Comparison of ENCODE assay signal across 4 cellular contexts in the genomic region with DNA sequence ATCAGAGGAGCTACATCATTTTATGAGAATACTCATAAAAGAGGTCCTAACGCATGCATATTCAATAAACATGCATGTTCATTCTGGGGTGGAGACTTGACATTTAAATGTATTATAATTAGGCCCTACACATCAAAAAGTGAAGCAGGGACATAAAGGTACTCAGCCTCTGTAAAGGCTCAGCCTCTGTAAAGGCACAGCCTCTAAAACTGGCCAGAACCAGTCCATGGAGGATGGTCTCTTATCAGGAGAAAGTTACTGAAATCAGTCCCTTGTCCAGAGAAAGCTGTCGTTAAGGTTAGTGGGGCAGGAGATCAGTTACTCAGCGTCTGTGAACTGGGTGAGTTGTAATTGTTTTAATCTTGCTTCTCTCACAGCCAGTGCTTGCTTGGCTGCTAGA. TPM values are rescaled to one million over a fixed set of nuclear protein-coding genes. Genes with fewer than 3 reads are reported as not detected.
"Had no signal": no experiment of that assay in that cellular context is flagged by ENCODE, and none has a peak within 500 bp of the region (broad histone marks: within the 10 kb centered on the region; RNA-seq: fewer than 3 reads in every experiment).

No MANE protein-coding gene starts in this region.

RNA-seq across cellular contexts. Expression of gene VPREB1, which starts 19.2 kb away (rescaled TPM):
- total RNA-seq: LHCN-M2, M059J, MCF 10A, NCI-H460 had no signal
